ENCODE assay signal across 9 cellular contexts in the genomic region with DNA sequence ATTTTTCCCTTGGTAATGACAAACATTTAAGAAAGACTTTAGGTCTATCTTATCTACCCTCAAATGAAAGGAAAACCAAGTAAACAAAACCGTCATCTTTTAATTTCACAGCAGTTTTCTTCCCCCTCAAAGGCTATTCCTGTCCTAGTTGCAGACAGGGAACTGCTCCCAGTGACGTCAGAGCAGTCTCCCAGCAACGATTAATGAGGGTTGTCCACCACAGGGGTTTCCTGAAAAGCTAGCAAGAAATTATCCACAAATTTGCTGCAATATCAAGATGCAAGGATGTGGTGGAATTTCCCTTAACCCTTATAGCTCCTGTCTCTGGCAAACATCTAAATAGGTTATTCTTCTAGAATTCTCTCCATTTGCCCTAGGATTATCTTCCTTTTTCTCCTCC.
DNase-seq lines count a peak whose midpoint lies in the region; ATAC-seq, FAIRE-seq and TF ChIP-seq lines count a peak whose summit lies in the region.
"Had no signal": no experiment of that assay in that cellular context is flagged by ENCODE, and none has a peak within 500 bp of the region (broad histone marks: within the 10 kb centered on the region; RNA-seq: fewer than 3 reads in every experiment).

No MANE protein-coding gene starts in this region.

- H3K36me3 ChIP-seq in osteoblast (ENCODE audit: insufficient read depth, low read length) = no peaks in the 10 kb centered on the region

- TF ChIP-seq CTCF in CD14-positive monocyte (IDR thresholded peaks at IDR 0.05) = no peak
- TF ChIP-seq CTCF in osteoblast (IDR thresholded peaks at IDR 0.05; ENCODE audit: extremely low read depth, low read depth, low read length) = no peak
- no peak for TF ChIP-seq CTCF in foreskin keratinocyte (conservative IDR thresholded peaks at IDR 0.05)

- DNase-seq in CD14-positive monocyte (ENCODE audit: low spot score) (peak; percentile 50), OCI-M1 (lab: John Stamatoyannopoulos, UW) (peak; percentile 69), frontal cortex (ENCODE audit: low spot score in 2 of 2) (peak; percentile 17 to 60), osteoblast (ENCODE audit: insufficient read length, low spot score, missing footprints) (peak; percentile 90), foreskin keratinocyte (no peak), ecto neural progenitor cell (ENCODE audit: low spot score) (no peak)
- no peak for DNase-seq in activated CD4-positive, alpha-beta T cell treated with anti-CD3 and anti-CD28 coated beads for 4 hours

- H3K36me3 Mint-ChIP-seq in CD14-positive monocyte = peaks cover 29 to 43% of the 10 kb centered on the region in 2 donors

- H3K4me2 ChIP-seq in osteoblast (ENCODE audit: insufficient read depth, low read length) = peak overlapping the region; percentile 39
- H3K4me2 ChIP-seq: KMS-11 had no signal

- ATAC-seq in GM18909 (IDR thresholded peaks at IDR 0.05; ENCODE audit: poor library complexity, unreplicated experiment) = no peak
- ATAC-seq in foreskin keratinocyte = no peak

- no peak overlapping the region for H2AFZ ChIP-seq in osteoblast (ENCODE audit: low read length)

- H3K27ac Mint-ChIP-seq in CD14-positive monocyte = peak overlapping the region; percentile 44 to 92 (median 87)

- peaks cover 13% of the 10 kb centered on the region for H3K4me1 Mint-ChIP-seq in CD14-positive monocyte

- H3K27me3 ChIP-seq in osteoblast (ENCODE audit: insufficient read depth, low read length) (no peaks in the 10 kb centered on the region), foreskin keratinocyte (no peaks in the 10 kb centered on the region)

- peak overlapping the region; percentile 13 for H3K27ac ChIP-seq in osteoblast (ENCODE audit: low read depth, low read length)
- no peak overlapping the region for H3K27ac ChIP-seq in foreskin keratinocyte
- H3K27ac ChIP-seq: KMS-11 had no signal

- FAIRE-seq in frontal cortex (lab: Jason Lieb, UNC) = no peak

- H3K27me3 Mint-ChIP-seq in CD14-positive monocyte (ENCODE audit: low read depth in 3 of 3) = peaks cover 0 to 1% (median 0%) of the 10 kb centered on the region in 3 donors

- no peak overlapping the region for H3K4me3 ChIP-seq in osteoblast (ENCODE audit: insufficient read depth, low read length)

- peaks cover 12% of the 10 kb centered on the region for H3K4me1 ChIP-seq in osteoblast (ENCODE audit: insufficient read depth, low read length)
- H3K4me1 ChIP-seq in foreskin keratinocyte = no peaks in the 10 kb centered on the region

- H4K20me1 ChIP-seq in osteoblast (ENCODE audit: insufficient read depth, low read length) = peaks cover 3% of the 10 kb centered on the region

- no peaks in the 10 kb centered on the region for H3K9me3 ChIP-seq in osteoblast (ENCODE audit: low read depth, low read length)

- H3K4me3 Mint-ChIP-seq in CD14-positive monocyte = peak overlapping the region; percentile 6 to 57

- intact Hi-C loops in CD14-positive monocyte (cut with micrococcal nuclease) = no loop called here

- peaks cover 21% of the 10 kb centered on the region for H3K79me2 ChIP-seq in osteoblast (ENCODE audit: insufficient read depth, low read length)

- peaks cover 0 to 3% (median 0%) of the 10 kb centered on the region in 7 donors for H3K9me3 Mint-ChIP-seq in CD14-positive monocyte

Comparison
In these comparisons a context has a peak if more than half of its experiments do, and no peak if none do; other contexts are left out.
1. DNase-seq: peak in CD14-positive monocyte (single experiment), OCI-M1 (single experiment), frontal cortex (2 of 2) and osteoblast (single experiment); none in foreskin keratinocyte (0 of 2), activated CD4-positive, alpha-beta T cell treated with anti-CD3 and anti-CD28 coated beads for 4 hours (0 of 2) and ecto neural progenitor cell (single experiment).